ENCODE assay signal across 1 cellular context in genomic region chr11:123406441-123407123, GRCh38.
A peak's percentile ranks its signal among the peaks of the same experiment; 100 is the strongest.
TF ChIP-seq lines count a peak whose summit lies in the region.

No MANE protein-coding gene starts in this region.

TF ChIP-seq in GM12878, 131 proteins besides CTCF, POLR2A, EP300 and RAD21 (continued from another document and continues in another):
- TF ChIP-seq, protein P1, sequence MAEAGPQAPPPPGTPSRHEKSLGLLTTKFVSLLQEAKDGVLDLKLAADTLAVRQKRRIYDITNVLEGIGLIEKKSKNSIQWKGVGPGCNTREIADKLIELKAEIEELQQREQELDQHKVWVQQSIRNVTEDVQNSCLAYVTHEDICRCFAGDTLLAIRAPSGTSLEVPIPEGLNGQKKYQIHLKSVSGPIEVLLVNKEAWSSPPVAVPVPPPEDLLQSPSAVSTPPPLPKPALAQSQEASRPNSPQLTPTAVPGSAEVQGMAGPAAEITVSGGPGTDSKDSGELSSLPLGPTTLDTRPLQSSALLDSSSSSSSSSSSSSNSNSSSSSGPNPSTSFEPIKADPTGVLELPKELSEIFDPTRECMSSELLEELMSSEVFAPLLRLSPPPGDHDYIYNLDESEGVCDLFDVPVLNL (IDR thresholded peaks at IDR 0.05; ENCODE audit: low read depth, low read length), result no peak
- TF ChIP-seq, protein P2, sequence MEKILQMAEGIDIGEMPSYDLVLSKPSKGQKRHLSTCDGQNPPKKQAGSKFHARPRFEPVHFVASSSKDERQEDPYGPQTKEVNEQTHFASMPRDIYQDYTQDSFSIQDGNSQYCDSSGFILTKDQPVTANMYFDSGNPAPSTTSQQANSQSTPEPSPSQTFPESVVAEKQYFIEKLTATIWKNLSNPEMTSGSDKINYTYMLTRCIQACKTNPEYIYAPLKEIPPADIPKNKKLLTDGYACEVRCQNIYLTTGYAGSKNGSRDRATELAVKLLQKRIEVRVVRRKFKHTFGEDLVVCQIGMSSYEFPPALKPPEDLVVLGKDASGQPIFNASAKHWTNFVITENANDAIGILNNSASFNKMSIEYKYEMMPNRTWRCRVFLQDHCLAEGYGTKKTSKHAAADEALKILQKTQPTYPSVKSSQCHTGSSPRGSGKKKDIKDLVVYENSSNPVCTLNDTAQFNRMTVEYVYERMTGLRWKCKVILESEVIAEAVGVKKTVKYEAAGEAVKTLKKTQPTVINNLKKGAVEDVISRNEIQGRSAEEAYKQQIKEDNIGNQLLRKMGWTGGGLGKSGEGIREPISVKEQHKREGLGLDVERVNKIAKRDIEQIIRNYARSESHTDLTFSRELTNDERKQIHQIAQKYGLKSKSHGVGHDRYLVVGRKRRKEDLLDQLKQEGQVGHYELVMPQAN (conservative IDR thresholded peaks at IDR 0.05), result no peak
- TF ChIP-seq HDGF (IDR thresholded peaks at IDR 0.05) (no peak), MEF2A (IDR thresholded peaks at IDR 0.05; ENCODE audit: insufficient read depth, low read depth, low read length) (no peak), RELB (IDR thresholded peaks at IDR 0.05; ENCODE audit: low read depth) (no peak; the same call in 1 of the 2 replicates), SMC3 (IDR thresholded peaks at IDR 0.05; ENCODE audit: borderline replicate concordance, low read length) (no peak), SMAD5 (IDR thresholded peaks at IDR 0.05; ENCODE audit: low read depth) (no peak), NRF1 (conservative IDR thresholded peaks at IDR 0.05; ENCODE audit: low read depth, low read length) (no peak), JUNB (IDR thresholded peaks at IDR 0.05) (peak; percentile 32; the same call in 1 of the 2 replicates), ZSCAN29 (IDR thresholded peaks at IDR 0.05) (no peak), E2F8 (IDR thresholded peaks at IDR 0.05; ENCODE audit: low read depth, partially characterized antibody) (no peak), MEF2B (IDR thresholded peaks at IDR 0.05; ENCODE audit: partially characterized antibody, poor library complexity, severe bottlenecking) (peak; percentile 29), ATF3 (IDR thresholded peaks at IDR 0.05; ENCODE audit: borderline replicate concordance, extremely low read depth, low read depth, low read length) (no peak), CHD1 (IDR thresholded peaks at IDR 0.05; ENCODE audit: low read depth, low read length) (no peak), GATAD2B (conservative IDR thresholded peaks at IDR 0.05; ENCODE audit: low read depth) (no peak), ZNF24 (IDR thresholded peaks at IDR 0.05) (peak; percentile 93), KLF5 (IDR thresholded peaks at IDR 0.05; ENCODE audit: partially characterized antibody) (no peak), ZZZ3 (IDR thresholded peaks at IDR 0.05; ENCODE audit: control insufficient read depth, insufficient read length, low read depth) (no peak), SMARCA5 (IDR thresholded peaks at IDR 0.05) (no peak; the same call in 1 of the 2 replicates), EED (IDR thresholded peaks at IDR 0.05; ENCODE audit: low read depth) (no peak; the same call in 1 of the 2 replicates), NFIC (IDR thresholded peaks at IDR 0.05; ENCODE audit: low read depth, low read length) (peak; percentile 66), GABPA (IDR thresholded peaks at IDR 0.05; ENCODE audit: low read depth) (no peak), TCF3 (IDR thresholded peaks at IDR 0.05; ENCODE audit: borderline replicate concordance, insufficient read depth, low read depth, low read length) (no peak), SIN3A (IDR thresholded peaks at IDR 0.05; ENCODE audit: low read depth, low read length) (no peak), REST (IDR thresholded peaks at IDR 0.05; ENCODE audit: low read depth, low read length) (no peak), PAX5 (IDR thresholded peaks at IDR 0.05; ENCODE audit: borderline replicate concordance, low read depth, low read length) (no peak), BCL11A (IDR thresholded peaks at IDR 0.05; ENCODE audit: low read depth, low read length) (no peak), BHLHE40 (IDR thresholded peaks at IDR 0.05; ENCODE audit: borderline replicate concordance in 1 of 2, low read depth in 2 of 2, low read length in 1 of 2) (0 out of 4 replicates have a peak, but pooled peaks of 1 of the 2 experiments have one; percentile 17), ZBTB11 (CRISPR knock-in tag; IDR thresholded peaks at IDR 0.05) (no peak), ZBED1 (IDR thresholded peaks at IDR 0.05; ENCODE audit: borderline replicate concordance) (0 out of 2 replicates have a peak, but pooled peaks have one; percentile 19)
- TF ChIP-seq, protein P3, sequence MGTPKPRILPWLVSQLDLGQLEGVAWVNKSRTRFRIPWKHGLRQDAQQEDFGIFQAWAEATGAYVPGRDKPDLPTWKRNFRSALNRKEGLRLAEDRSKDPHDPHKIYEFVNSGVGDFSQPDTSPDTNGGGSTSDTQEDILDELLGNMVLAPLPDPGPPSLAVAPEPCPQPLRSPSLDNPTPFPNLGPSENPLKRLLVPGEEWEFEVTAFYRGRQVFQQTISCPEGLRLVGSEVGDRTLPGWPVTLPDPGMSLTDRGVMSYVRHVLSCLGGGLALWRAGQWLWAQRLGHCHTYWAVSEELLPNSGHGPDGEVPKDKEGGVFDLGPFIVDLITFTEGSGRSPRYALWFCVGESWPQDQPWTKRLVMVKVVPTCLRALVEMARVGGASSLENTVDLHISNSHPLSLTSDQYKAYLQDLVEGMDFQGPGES (IDR thresholded peaks at IDR 0.05), result no peak
- TF ChIP-seq, protein P4, sequence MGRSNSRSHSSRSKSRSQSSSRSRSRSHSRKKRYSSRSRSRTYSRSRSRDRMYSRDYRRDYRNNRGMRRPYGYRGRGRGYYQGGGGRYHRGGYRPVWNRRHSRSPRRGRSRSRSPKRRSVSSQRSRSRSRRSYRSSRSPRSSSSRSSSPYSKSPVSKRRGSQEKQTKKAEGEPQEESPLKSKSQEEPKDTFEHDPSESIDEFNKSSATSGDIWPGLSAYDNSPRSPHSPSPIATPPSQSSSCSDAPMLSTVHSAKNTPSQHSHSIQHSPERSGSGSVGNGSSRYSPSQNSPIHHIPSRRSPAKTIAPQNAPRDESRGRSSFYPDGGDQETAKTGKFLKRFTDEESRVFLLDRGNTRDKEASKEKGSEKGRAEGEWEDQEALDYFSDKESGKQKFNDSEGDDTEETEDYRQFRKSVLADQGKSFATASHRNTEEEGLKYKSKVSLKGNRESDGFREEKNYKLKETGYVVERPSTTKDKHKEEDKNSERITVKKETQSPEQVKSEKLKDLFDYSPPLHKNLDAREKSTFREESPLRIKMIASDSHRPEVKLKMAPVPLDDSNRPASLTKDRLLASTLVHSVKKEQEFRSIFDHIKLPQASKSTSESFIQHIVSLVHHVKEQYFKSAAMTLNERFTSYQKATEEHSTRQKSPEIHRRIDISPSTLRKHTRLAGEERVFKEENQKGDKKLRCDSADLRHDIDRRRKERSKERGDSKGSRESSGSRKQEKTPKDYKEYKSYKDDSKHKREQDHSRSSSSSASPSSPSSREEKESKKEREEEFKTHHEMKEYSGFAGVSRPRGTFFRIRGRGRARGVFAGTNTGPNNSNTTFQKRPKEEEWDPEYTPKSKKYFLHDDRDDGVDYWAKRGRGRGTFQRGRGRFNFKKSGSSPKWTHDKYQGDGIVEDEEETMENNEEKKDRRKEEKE (IDR thresholded peaks at IDR 0.05), result no peak
- TF ChIP-seq, protein P5, sequence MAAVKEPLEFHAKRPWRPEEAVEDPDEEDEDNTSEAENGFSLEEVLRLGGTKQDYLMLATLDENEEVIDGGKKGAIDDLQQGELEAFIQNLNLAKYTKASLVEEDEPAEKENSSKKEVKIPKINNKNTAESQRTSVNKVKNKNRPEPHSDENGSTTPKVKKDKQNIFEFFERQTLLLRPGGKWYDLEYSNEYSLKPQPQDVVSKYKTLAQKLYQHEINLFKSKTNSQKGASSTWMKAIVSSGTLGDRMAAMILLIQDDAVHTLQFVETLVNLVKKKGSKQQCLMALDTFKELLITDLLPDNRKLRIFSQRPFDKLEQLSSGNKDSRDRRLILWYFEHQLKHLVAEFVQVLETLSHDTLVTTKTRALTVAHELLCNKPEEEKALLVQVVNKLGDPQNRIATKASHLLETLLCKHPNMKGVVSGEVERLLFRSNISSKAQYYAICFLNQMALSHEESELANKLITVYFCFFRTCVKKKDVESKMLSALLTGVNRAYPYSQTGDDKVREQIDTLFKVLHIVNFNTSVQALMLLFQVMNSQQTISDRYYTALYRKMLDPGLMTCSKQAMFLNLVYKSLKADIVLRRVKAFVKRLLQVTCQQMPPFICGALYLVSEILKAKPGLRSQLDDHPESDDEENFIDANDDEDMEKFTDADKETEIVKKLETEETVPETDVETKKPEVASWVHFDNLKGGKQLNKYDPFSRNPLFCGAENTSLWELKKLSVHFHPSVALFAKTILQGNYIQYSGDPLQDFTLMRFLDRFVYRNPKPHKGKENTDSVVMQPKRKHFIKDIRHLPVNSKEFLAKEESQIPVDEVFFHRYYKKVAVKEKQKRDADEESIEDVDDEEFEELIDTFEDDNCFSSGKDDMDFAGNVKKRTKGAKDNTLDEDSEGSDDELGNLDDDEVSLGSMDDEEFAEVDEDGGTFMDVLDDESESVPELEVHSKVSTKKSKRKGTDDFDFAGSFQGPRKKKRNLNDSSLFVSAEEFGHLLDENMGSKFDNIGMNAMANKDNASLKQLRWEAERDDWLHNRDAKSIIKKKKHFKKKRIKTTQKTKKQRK (IDR thresholded peaks at IDR 0.05; ENCODE audit: low read depth, low read length), result no peak
